ENCODE assay signal across 28 cellular contexts in genomic region chr10:69307434-69307833, GRCh38.
"Had no signal": no experiment of that assay in that cellular context is flagged by ENCODE, and none has a peak within 500 bp of the region (broad histone marks: within the 10 kb centered on the region; RNA-seq: fewer than 3 reads in every experiment).

No MANE protein-coding gene starts in this region.

- H3K27me3 ChIP-seq: stomach, suprapubic skin, testis, thyroid gland, tibial artery, tibial nerve, transverse colon, upper lobe of left lung, upper lobe of right lung, uterus, vagina had no signal

- DNase-seq: stimulated activated CD4-positive, alpha-beta T cell treated with anti-CD3 and anti-CD28 coated beads, Interleukin-2, amount 100 ng/mL, for 48 hours; stimulated activated CD4-positive, alpha-beta T cell treated with anti-CD3 and anti-CD28 coated beads, Interleukin-4, amount 100 ng/mL, for 1 hour; stimulated activated CD4-positive, alpha-beta T cell treated with anti-CD3 and anti-CD28 coated beads, Interleukin-4, amount 100 ng/mL, for 24 hours; stimulated activated CD4-positive, alpha-beta T cell treated with anti-CD3 and anti-CD28 coated beads, Interleukin-4, amount 100 ng/mL, for 4 hours; stimulated activated CD8-positive, alpha-beta memory T cell treated with anti-CD3 and anti-CD28 coated beads, Interleukin-4, amount 100 ng/mL, for 48 hours; stimulated activated naive B cell treated with anti-CD40 and anti-IgM and Interleukin-4, amounts not matched to agents 10 μg/mL and 1 μg/mL and 100 μg/mL, for 72 hours; stimulated activated naive CD4-positive, alpha-beta T cell; stimulated activated naive CD4-positive, alpha-beta T cell treated with Interleukin-2 at 50 U/mL for 16 hours; stimulated activated naive CD8-positive, alpha-beta T cell treated with anti-CD3 and anti-CD28 coated beads, Interleukin-15, amount 100 ng/mL, for 72 hours; stimulated activated naive CD8-positive, alpha-beta T cell treated with anti-CD3 and anti-CD28 coated beads, Interleukin-15, Interleukin-2, amounts not matched to agents 100 U/mL and 50 U/mL, for 24 hours; stomach; substantia nigra; testis; thyroid gland; tibial artery; transverse colon; trophoblast cell; upper lobe of left lung; upper lobe of right lung; uterus had no signal

- H3K4me3 ChIP-seq: stomach, suprapubic skin, testis, thoracic aorta, thyroid gland, tibial artery, tibial nerve, transverse colon, upper lobe of left lung, upper lobe of right lung, uterus, vagina had no signal

- H3K4me3 Mint-ChIP-seq: stimulated activated effector memory CD8-positive, alpha-beta T cell treated with anti-CD3 and anti-CD28 coated beads, Interleukin-12 subunit alpha, Interleukin-12 subunit beta, amount 100 ng/mL, for 72 hours; stimulated activated memory B cell treated with anti-CD40 and anti-IgM and Interleukin-4, amounts not matched to agents 10 μg/mL and 1 μg/mL and 100 μg/mL, for 72 hours; stimulated activated naive B cell treated with anti-CD40 and anti-IgM and Interleukin-4, amounts not matched to agents 10 μg/mL and 1 μg/mL and 100 μg/mL, for 72 hours; stimulated activated naive CD8-positive, alpha-beta T cell treated with anti-CD3 and anti-CD28 coated beads, Interleukin-15, amount 100 ng/mL, for 72 hours; stimulated activated naive CD8-positive, alpha-beta T cell treated with anti-CD3 and anti-CD28 coated beads, Interleukin-15, Interleukin-2, amounts not matched to agents 100 ng/mL and 50 ng/mL, for 24 hours; type B pancreatic cell had no signal

- H3K9me3 Mint-ChIP-seq: stimulated activated effector memory CD8-positive, alpha-beta T cell treated with anti-CD3 and anti-CD28 coated beads, Interleukin-12 subunit alpha, Interleukin-12 subunit beta, amount 100 ng/mL, for 72 hours; stimulated activated memory B cell treated with anti-CD40 and anti-IgM and Interleukin-4, amounts not matched to agents 10 μg/mL and 1 μg/mL and 100 μg/mL, for 72 hours; stimulated activated naive B cell treated with anti-CD40 and anti-IgM and Interleukin-4, amounts not matched to agents 10 μg/mL and 1 μg/mL and 100 μg/mL, for 72 hours; stimulated activated naive CD8-positive, alpha-beta T cell treated with anti-CD3 and anti-CD28 coated beads, Interleukin-15, amount 100 ng/mL, for 72 hours; stimulated activated naive CD8-positive, alpha-beta T cell treated with anti-CD3 and anti-CD28 coated beads, Interleukin-15, Interleukin-2, amounts not matched to agents 100 ng/mL and 50 ng/mL, for 24 hours; type B pancreatic cell had no signal

- H3K9me3 ChIP-seq: stomach, suprapubic skin, testis, thoracic aorta, thyroid gland, tibial artery, tibial nerve, transverse colon, upper lobe of left lung, upper lobe of right lung, uterus, vagina had no signal

- ATAC-seq: stimulated activated effector memory CD8-positive, alpha-beta T cell treated with anti-CD3 and anti-CD28 coated beads, Interleukin-12 subunit alpha, Interleukin-12 subunit beta, amount 100 ng/mL, for 72 hours; stimulated activated memory B cell treated with anti-CD40 and anti-IgM and Interleukin-4, amounts not matched to agents 10 μg/mL and 1 μg/mL and 100 μg/mL, for 72 hours; stimulated activated naive B cell treated with anti-CD40 and anti-IgM and Interleukin-4, amounts not matched to agents 10 μg/mL and 1 μg/mL and 100 μg/mL, for 72 hours; stimulated activated naive CD8-positive, alpha-beta T cell treated with anti-CD3 and anti-CD28 coated beads, Interleukin-15, amount 100 ng/mL, for 72 hours; stimulated activated naive CD8-positive, alpha-beta T cell treated with anti-CD3 and anti-CD28 coated beads, Interleukin-15, Interleukin-2, amounts not matched to agents 100 U/mL and 50 U/mL, for 24 hours; upper lobe of right lung had no signal

- H3K36me3 ChIP-seq: stomach, suprapubic skin, thoracic aorta, thyroid gland, tibial artery, tibial nerve, transverse colon, upper lobe of left lung, upper lobe of right lung, uterus, vagina had no signal

- H3K36me3 Mint-ChIP-seq: stimulated activated effector memory CD8-positive, alpha-beta T cell treated with anti-CD3 and anti-CD28 coated beads, Interleukin-12 subunit alpha, Interleukin-12 subunit beta, amount 100 ng/mL, for 72 hours; stimulated activated memory B cell treated with anti-CD40 and anti-IgM and Interleukin-4, amounts not matched to agents 10 μg/mL and 1 μg/mL and 100 μg/mL, for 72 hours; stimulated activated naive B cell treated with anti-CD40 and anti-IgM and Interleukin-4, amounts not matched to agents 10 μg/mL and 1 μg/mL and 100 μg/mL, for 72 hours; type B pancreatic cell had no signal

- H3K27me3 Mint-ChIP-seq: stimulated activated memory B cell treated with anti-CD40 and anti-IgM and Interleukin-4, amounts not matched to agents 10 μg/mL and 1 μg/mL and 100 μg/mL, for 72 hours; stimulated activated naive CD8-positive, alpha-beta T cell treated with anti-CD3 and anti-CD28 coated beads, Interleukin-15, amount 100 ng/mL, for 72 hours; stimulated activated naive CD8-positive, alpha-beta T cell treated with anti-CD3 and anti-CD28 coated beads, Interleukin-15, Interleukin-2, amounts not matched to agents 100 ng/mL and 50 ng/mL, for 24 hours had no signal

- H3K27ac ChIP-seq: stomach, suprapubic skin, testis, thoracic aorta, thyroid gland, tibial artery, tibial nerve, transverse colon, upper lobe of left lung, upper lobe of right lung, uterus, vagina had no signal

- H3K27ac Mint-ChIP-seq: stimulated activated effector memory CD8-positive, alpha-beta T cell treated with anti-CD3 and anti-CD28 coated beads, Interleukin-12 subunit alpha, Interleukin-12 subunit beta, amount 100 ng/mL, for 72 hours; stimulated activated memory B cell treated with anti-CD40 and anti-IgM and Interleukin-4, amounts not matched to agents 10 μg/mL and 1 μg/mL and 100 μg/mL, for 72 hours; stimulated activated naive B cell treated with anti-CD40 and anti-IgM and Interleukin-4, amounts not matched to agents 10 μg/mL and 1 μg/mL and 100 μg/mL, for 72 hours; stimulated activated naive CD8-positive, alpha-beta T cell treated with anti-CD3 and anti-CD28 coated beads, Interleukin-15, amount 100 ng/mL, for 72 hours; stimulated activated naive CD8-positive, alpha-beta T cell treated with anti-CD3 and anti-CD28 coated beads, Interleukin-15, Interleukin-2, amounts not matched to agents 100 ng/mL and 50 ng/mL, for 24 hours; type B pancreatic cell had no signal

- H3K4me1 ChIP-seq: suprapubic skin, testis, thyroid gland, tibial artery, tibial nerve, transverse colon, upper lobe of left lung, upper lobe of right lung, uterus, vagina had no signal

- H3K4me1 Mint-ChIP-seq: stimulated activated effector memory CD8-positive, alpha-beta T cell treated with anti-CD3 and anti-CD28 coated beads, Interleukin-12 subunit alpha, Interleukin-12 subunit beta, amount 100 ng/mL, for 72 hours; stimulated activated memory B cell treated with anti-CD40 and anti-IgM and Interleukin-4, amounts not matched to agents 10 μg/mL and 1 μg/mL and 100 μg/mL, for 72 hours; stimulated activated naive B cell treated with anti-CD40 and anti-IgM and Interleukin-4, amounts not matched to agents 10 μg/mL and 1 μg/mL and 100 μg/mL, for 72 hours had no signal
